13 cellular contexts compared by ENCODE assay signal in genomic region chr6:122696079-122696478, GRCh38.
DNase-seq lines count a peak whose midpoint lies in the region; ATAC-seq and TF ChIP-seq lines count a peak whose summit lies in the region.
"Had no signal": no experiment of that assay in that cellular context is flagged by ENCODE, and none has a peak within 500 bp of the region (broad histone marks: within the 10 kb centered on the region; RNA-seq: fewer than 3 reads in every experiment).

No MANE protein-coding gene starts in this region.

- peaks cover 4% of the 10 kb centered on the region for H3K36me3 Mint-ChIP-seq in type B pancreatic cell
- H3K36me3 Mint-ChIP-seq: memory B cell had no signal

- no peak for TF ChIP-seq CTCF in type B pancreatic cell (conservative IDR thresholded peaks at IDR 0.05)

- ATAC-seq in HG03159 (IDR thresholded peaks at IDR 0.05; ENCODE audit: unreplicated experiment) (no peak), HG03520 (IDR thresholded peaks at IDR 0.05; ENCODE audit: unreplicated experiment) (no peak)
- ATAC-seq: heart left ventricle, Panc1 had no signal

- H3K4me1 Mint-ChIP-seq in type B pancreatic cell (ENCODE audit: unreplicated experiment) = peaks cover 18% of the 10 kb centered on the region
- H3K4me1 Mint-ChIP-seq: central memory CD8-positive, alpha-beta T cell; memory B cell had no signal

- H3K27me3 Mint-ChIP-seq in type B pancreatic cell = no peaks in the 10 kb centered on the region
- H3K27me3 Mint-ChIP-seq: central memory CD8-positive, alpha-beta T cell; memory B cell had no signal

- DNase-seq in DMS53 (lab: John Stamatoyannopoulos, UW) = peak; percentile 9
- no peak for DNase-seq in DMS53 treated with DMSO at 0.1 percent for 48 hours (lab: John Stamatoyannopoulos, UW; ENCODE audit: unreplicated experiment)
- peak; percentile 83 for DNase-seq in amniotic epithelial cell (ENCODE audit: low read depth)
- peak; percentile 52 for DNase-seq in foreskin melanocyte
- no peak for DNase-seq in type B pancreatic cell (ENCODE audit: extremely low spot score, unreplicated experiment)
- no peak for DNase-seq in NCI-H187 treated with DMSO at 0.1 percent for 48 hours (lab: John Stamatoyannopoulos, UW)
- DNase-seq: heart left ventricle, NCI-H2107 had no signal

- H3K27ac Mint-ChIP-seq in type B pancreatic cell = peak overlapping the region; percentile 51
- H3K27ac Mint-ChIP-seq: memory B cell had no signal

- H3K4me3 Mint-ChIP-seq in type B pancreatic cell = no peak overlapping the region
- H3K4me3 Mint-ChIP-seq: central memory CD8-positive, alpha-beta T cell; memory B cell had no signal

- H3K9me3 Mint-ChIP-seq in type B pancreatic cell = peaks cover 5% of the 10 kb centered on the region
- H3K9me3 Mint-ChIP-seq: central memory CD8-positive, alpha-beta T cell; memory B cell had no signal

Comparison
In these comparisons a context has a peak if more than half of its experiments do, and no peak if none do; other contexts are left out.
1. DNase-seq: peak in DMS53 (single experiment), amniotic epithelial cell (single experiment) and foreskin melanocyte (single experiment); none in DMS53 treated with DMSO at 0.1 percent for 48 hours (single experiment), type B pancreatic cell (single experiment) and NCI-H187 treated with DMSO at 0.1 percent for 48 hours (single experiment).